Comparison of ENCODE assay signal across 9 cellular contexts in the genomic region with DNA sequence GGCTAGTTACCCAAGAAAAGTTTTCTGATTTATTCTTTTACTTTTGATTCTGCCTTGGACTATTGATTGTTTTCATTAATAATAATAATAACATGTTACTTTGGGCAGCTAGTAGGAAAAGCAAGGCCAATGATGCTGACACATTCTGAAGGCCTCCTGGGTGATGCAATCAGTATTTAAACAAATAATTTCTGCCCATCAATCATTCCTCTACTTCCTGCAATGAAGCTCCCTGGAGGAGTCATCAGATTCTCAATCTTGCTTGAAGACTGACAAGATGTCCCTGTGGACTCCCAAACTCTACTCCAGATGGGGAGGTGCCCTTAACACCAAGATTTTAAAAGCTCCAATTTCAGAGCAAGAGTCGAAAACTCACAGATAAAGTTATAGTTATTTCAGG. TPM values are rescaled to one million over a fixed set of nuclear protein-coding genes. Genes with fewer than 3 reads are reported as not detected.
A peak's percentile ranks its signal among the peaks of the same experiment; 100 is the strongest.
DNase-seq lines count a peak whose midpoint lies in the region; FAIRE-seq and TF ChIP-seq lines count a peak whose summit lies in the region.
"Had no signal": no experiment of that assay in that cellular context is flagged by ENCODE, and none has a peak within 500 bp of the region (broad histone marks: within the 10 kb centered on the region; RNA-seq: fewer than 3 reads in every experiment).

A gene with protein sequence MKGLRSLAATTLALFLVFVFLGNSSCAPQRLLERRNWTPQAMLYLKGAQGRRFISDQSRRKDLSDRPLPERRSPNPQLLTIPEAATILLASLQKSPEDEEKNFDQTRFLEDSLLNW (plus strand): TSS at position 244 of the 400 bp plus-strand sequence. CDS start 177 bp downstream, outside the sequence.

- CTCF ChIA-PET in activated naive CD4-positive, alpha-beta T cell treated with anti-CD3 and anti-CD28 coated beads for 36 hours (lab: Charles Lee): no interaction called here

- intact Hi-C loops in activated naive CD4-positive, alpha-beta T cell treated with anti-CD3 and anti-CD28 coated beads for 36 hours (cut with micrococcal nuclease): no loop called here

- H3K36me3 ChIP-seq in astrocyte (ENCODE audit: insufficient read depth, low read length): no peaks in the 10 kb centered on the region
- H3K36me3 ChIP-seq in kidney epithelial cell (ENCODE audit: control insufficient read depth, insufficient read depth, low read length): no peaks in the 10 kb centered on the region
- no peaks in the 10 kb centered on the region for H3K36me3 ChIP-seq in small intestine (ENCODE audit: control insufficient read depth in 2 of 2, insufficient read depth in 2 of 2, low read length in 2 of 2)

- peaks cover 2% of the 10 kb centered on the region for H3K4me1 Mint-ChIP-seq in activated naive CD4-positive, alpha-beta T cell treated with anti-CD3 and anti-CD28 coated beads for 36 hours (ENCODE audit: low read depth)
- H3K4me1 Mint-ChIP-seq in astrocyte (ENCODE audit: low read depth, unreplicated experiment): peaks cover 21% of the 10 kb centered on the region

- no peak within 1 kb of the TSS for H3K27ac Mint-ChIP-seq in activated naive CD4-positive, alpha-beta T cell treated with anti-CD3 and anti-CD28 coated beads for 36 hours
- H3K27ac Mint-ChIP-seq in astrocyte (ENCODE audit: unreplicated experiment): peak within 1 kb of the TSS; percentile 50

- no peaks in the 10 kb centered on the region for H3K79me2 ChIP-seq in astrocyte (ENCODE audit: insufficient read depth, low read length)

- H3K9me3 Mint-ChIP-seq in activated naive CD4-positive, alpha-beta T cell treated with anti-CD3 and anti-CD28 coated beads for 36 hours: peaks cover 7% of the 10 kb centered on the region
- no peaks in the 10 kb centered on the region for H3K9me3 Mint-ChIP-seq in astrocyte (ENCODE audit: unreplicated experiment)

- H3K9me3 ChIP-seq in astrocyte (ENCODE audit: insufficient read depth, low read depth, low read length) (no peaks in the 10 kb centered on the region), small intestine (ENCODE audit: control insufficient read depth, low read depth) (no peaks in the 10 kb centered on the region)

- peaks cover 20% of the 10 kb centered on the region for H3K27me3 Mint-ChIP-seq in activated naive CD4-positive, alpha-beta T cell treated with anti-CD3 and anti-CD28 coated beads for 36 hours (ENCODE audit: low read depth)
- no peaks in the 10 kb centered on the region for H3K27me3 Mint-ChIP-seq in astrocyte (ENCODE audit: low read depth, unreplicated experiment)

- TF ChIP-seq CTCF in astrocyte (IDR thresholded peaks at IDR 0.05; ENCODE audit: insufficient read depth, low read depth, low read length) (no peak), kidney epithelial cell (IDR thresholded peaks at IDR 0.05; ENCODE audit: insufficient read depth, low read length, poor library complexity, severe bottlenecking) (no peak)

- H3K27me3 ChIP-seq in astrocyte (ENCODE audit: insufficient read depth, low read length): no peaks in the 10 kb centered on the region
- no peaks in the 10 kb centered on the region for H3K27me3 ChIP-seq in kidney epithelial cell (ENCODE audit: control insufficient read depth, insufficient read depth, low read length)
- peaks cover 0 to 15% of the 10 kb centered on the region in 2 donors for H3K27me3 ChIP-seq in small intestine (ENCODE audit: control insufficient read depth in 2 of 2, insufficient read depth in 2 of 2, low read length in 2 of 2)

- H3K4me3 ChIP-seq in astrocyte (ENCODE audit: insufficient read depth, low read depth, low read length) (peak within 1 kb of the TSS; percentile 66), kidney epithelial cell (ENCODE audit: low read depth, low read length) (peak within 1 kb of the TSS; percentile 68), small intestine (ENCODE audit: low read depth in 1 of 2, low read length in 2 of 2) (no peak within 1 kb of the TSS)

- H3K4me2 ChIP-seq in astrocyte (ENCODE audit: low read length): peak within 1 kb of the TSS; percentile 98

- FAIRE-seq in astrocyte (lab: Jason Lieb, UNC): no peak
- no peak for FAIRE-seq in urothelium cell line (lab: Jason Lieb, UNC)
- FAIRE-seq in small intestine (lab: Jason Lieb, UNC): no peak

- peak within 1 kb of the TSS; percentile 89 for H2AFZ ChIP-seq in astrocyte (ENCODE audit: low read depth, low read length)

- H3K4me3 Mint-ChIP-seq in activated naive CD4-positive, alpha-beta T cell treated with anti-CD3 and anti-CD28 coated beads for 36 hours: peak within 1 kb of the TSS; percentile 59
- H3K4me3 Mint-ChIP-seq in astrocyte (ENCODE audit: unreplicated experiment): peak within 1 kb of the TSS; percentile 87

- H4K20me1 ChIP-seq in astrocyte (ENCODE audit: insufficient read depth, low read length): no peaks in the 10 kb centered on the region

- no peak within 1 kb of the TSS for H3K9ac ChIP-seq in astrocyte (ENCODE audit: low read length)

- WGBS in small intestine, 3 donors: 90 to 95% (median 92%) methylated on average over 1 of the region's 1 CpG

- H3K27ac ChIP-seq in astrocyte (ENCODE audit: low read depth, low read length) (no peak within 1 kb of the TSS), small intestine (ENCODE audit: low read depth in 1 of 2, low read length in 1 of 2) (no peak within 1 kb of the TSS)

- DNase-seq in activated naive CD4-positive, alpha-beta T cell treated with anti-CD3 and anti-CD28 coated beads for 36 hours: no peak
- no peak for DNase-seq in activated naive CD4-positive, alpha-beta T cell (lab: John Stamatoyannopoulos, UW)
- DNase-seq in astrocyte (ENCODE audit: low read depth): no peak
- DNase-seq in kidney epithelial cell (ENCODE audit: low read depth): peak; percentile 9
- DNase-seq in urothelium cell line (ENCODE audit: low spot score): peak; percentile 21
- no peak for DNase-seq in glomerular visceral epithelial cell (ENCODE audit: extremely low spot score)
- no peak for DNase-seq in small intestine
- DNase-seq in ureter (ENCODE audit: low spot score): no peak
- DNase-seq: activated gamma-delta T cell had no signal

- H3K36me3 Mint-ChIP-seq in activated naive CD4-positive, alpha-beta T cell treated with anti-CD3 and anti-CD28 coated beads for 36 hours (ENCODE audit: low read depth): no peaks in the 10 kb centered on the region
- H3K36me3 Mint-ChIP-seq in astrocyte (ENCODE audit: low read depth, unreplicated experiment): no peaks in the 10 kb centered on the region

- peaks cover 3% of the 10 kb centered on the region for H3K4me1 ChIP-seq in astrocyte (ENCODE audit: insufficient read depth, low read length)
- H3K4me1 ChIP-seq in small intestine (ENCODE audit: control insufficient read depth in 2 of 2, insufficient read depth in 1 of 2, low read depth in 1 of 2, low read length in 1 of 2): no peaks in the 10 kb centered on the region

RNA-seq across cellular contexts. Expression of the gene that starts here (rescaled TPM):
- under 1 TPM; 0.50 to 0.57 TPM for total RNA-seq in activated naive CD4-positive, alpha-beta T cell treated with anti-CD3 and anti-CD28 coated beads for 36 hours
- total RNA-seq in astrocyte: 19.8 and 26.1 TPM in 2 replicates
- 7.5 and 9.4 TPM in 2 replicates for total RNA-seq in kidney epithelial cell
- polyA plus RNA-seq in small intestine: under 1 TPM in 1 of 3 donors, not detected in 2; 0.28 TPM
- total RNA-seq in ureter: not detected

Comparison
In these comparisons a context has a peak if more than half of its experiments do, and no peak if none do; other contexts are left out.
1. DNase-seq: peak in kidney epithelial cell (single experiment) and urothelium cell line (single experiment); none in activated naive CD4-positive, alpha-beta T cell treated with anti-CD3 and anti-CD28 coated beads for 36 hours (single experiment), activated naive CD4-positive, alpha-beta T cell (0 of 4), astrocyte (single experiment), glomerular visceral epithelial cell (single experiment), small intestine (single experiment) and ureter (single experiment).
2. H3K4me3 ChIP-seq: peak in astrocyte (single experiment) and kidney epithelial cell (single experiment); none in small intestine (0 of 2).